23 cellular contexts compared by ENCODE assay signal in genomic region chr2:216742411-216742810, GRCh38. TPM values are rescaled to one million over a fixed set of nuclear protein-coding genes. Genes with fewer than 3 reads are reported as not detected.
DNase-seq lines count a peak whose midpoint lies in the region; ATAC-seq, FAIRE-seq and TF ChIP-seq lines count a peak whose summit lies in the region.
"Had no signal": no experiment of that assay in that cellular context is flagged by ENCODE, and none has a peak within 500 bp of the region (broad histone marks: within the 10 kb centered on the region; RNA-seq: fewer than 3 reads in every experiment).

No MANE protein-coding gene starts in this region.

- H3K36me3 Mint-ChIP-seq in CD8-positive, alpha-beta memory T cell = no peaks in the 10 kb centered on the region
- H3K36me3 Mint-ChIP-seq: CD4-positive, CD25-positive, alpha-beta regulatory T cell had no signal

- no peak overlapping the region for H3K27ac Mint-ChIP-seq in CD8-positive, alpha-beta memory T cell
- H3K27ac Mint-ChIP-seq: activated CD8-positive, alpha-beta T cell treated with anti-CD3 and anti-CD28 coated beads, Interleukin-2, amount 10 ng/mL, durations not matched to agents 7 days and 5 days; CD4-positive, CD25-positive, alpha-beta regulatory T cell; stimulated activated naive CD8-positive, alpha-beta T cell treated with anti-CD3 and anti-CD28 coated beads, Interleukin-15, amount 100 ng/mL, for 72 hours had no signal

- no peak for FAIRE-seq in HepG2 (lab: Jason Lieb, UNC)
- FAIRE-seq: endothelial cell of umbilical vein had no signal

- no peak overlapping the region for H3K4me3 Mint-ChIP-seq in CD8-positive, alpha-beta memory T cell
- H3K4me3 Mint-ChIP-seq: activated CD8-positive, alpha-beta T cell treated with anti-CD3 and anti-CD28 coated beads, Interleukin-2, amount 10 ng/mL, durations not matched to agents 7 days and 5 days; CD4-positive, CD25-positive, alpha-beta regulatory T cell; stimulated activated naive CD8-positive, alpha-beta T cell treated with anti-CD3 and anti-CD28 coated beads, Interleukin-15, amount 100 ng/mL, for 72 hours had no signal

- DNase-seq in MV-4-11 (lab: John Stamatoyannopoulos, UW) (peak; percentile 90), fibroblast of gingiva (ENCODE audit: low read depth) (peak; percentile 54), HepG2 (ENCODE audit: low spot score) (no peak), gastrocnemius medialis (peak; percentile 43 to 71), NCI-H146 treated with DMSO at 0.1 percent for 48 hours (lab: John Stamatoyannopoulos, UW; ENCODE audit: unreplicated experiment) (no peak), NCI-H526 treated with DMSO at 0.1 percent for 48 hours (lab: John Stamatoyannopoulos, UW) (no peak)
- no peak for DNase-seq in CD8-positive, alpha-beta memory T cell
- DNase-seq: activated CD4-positive, CD25-positive, alpha-beta regulatory T cell; activated CD8-positive, alpha-beta T cell treated with anti-CD3 and anti-CD28 coated beads, Interleukin-2, amount 10 ng/mL, durations not matched to agents 7 days and 5 days; activated naive CD4-positive, alpha-beta T cell treated with anti-CD3 and anti-CD28 coated beads, Interleukin-2, amount 50 U/mL, for 16 hours; activated T-cell treated with anti-CD3 and anti-CD28 coated beads, Interleukin-2, amount 50 U/mL, for 48 hours; CD4-positive, CD25-positive, alpha-beta regulatory T cell; GF-D8; NCI-H187 treated with DMSO at 0.1 percent for 48 hours; NCI-H226; occipital lobe; stimulated activated naive CD8-positive, alpha-beta T cell treated with anti-CD3 and anti-CD28 coated beads, Interleukin-15, amount 100 ng/mL, for 72 hours; T-helper 9 cell had no signal

- H4K20me1 ChIP-seq in HepG2 (ENCODE audit: insufficient read depth, low read length) = no peaks in the 10 kb centered on the region

- BruUV-seq in HepG2 (replicated peaks; lab: Mats Ljungman, UMichigan) = no TSS peak

- in situ Hi-C loops in HepG2 (cut with HindIII; ENCODE audit: extremely low pct_ligation_motif_present, low pct_unique_long_range_greater_than_20kb) = no loop called here
- in situ Hi-C loops in gastrocnemius medialis (cut with MboI; ENCODE audit: low sequenced_read_pairs in 4 of 4) = no loop called here

- no peak for TF ChIP-seq POLR2A in HepG2 (IDR thresholded peaks at IDR 0.05; ENCODE audit: insufficient read depth in 1 of 2, low read depth in 2 of 2, low read length in 2 of 2)
- TF ChIP-seq POLR2A in gastrocnemius medialis (IDR thresholded peaks at IDR 0.05) = no peak

- WGBS in HepG2 (ENCODE audit: low lambda C conversion rate) = 22% methylated on average over 3 of the region's 3 CpGs

- H3K9ac ChIP-seq in HepG2 (ENCODE audit: insufficient read depth, low read depth, low read length) = no peak overlapping the region

- no peaks in the 10 kb centered on the region for H3K9me3 Mint-ChIP-seq in CD8-positive, alpha-beta memory T cell
- H3K9me3 Mint-ChIP-seq: stimulated activated naive CD8-positive, alpha-beta T cell treated with anti-CD3 and anti-CD28 coated beads, Interleukin-15, amount 100 ng/mL, for 72 hours had no signal

- TF ChIP-seq CTCF in HepG2 (CRISPR knock-in tag; IDR thresholded peaks at IDR 0.05) (no peak), gastrocnemius medialis (IDR thresholded peaks at IDR 0.05 in 4 of 5, conservative IDR thresholded peaks at IDR 0.05 in 1 of 5) (no peak)

- H3K4me1 ChIP-seq in HepG2 (ENCODE audit: insufficient read depth, low read length) (peaks cover 21% of the 10 kb centered on the region), gastrocnemius medialis (peaks cover 6 to 22% of the 10 kb centered on the region in 2 donors)
- no peaks in the 10 kb centered on the region for H3K4me1 ChIP-seq in CD8-positive, alpha-beta memory T cell (ENCODE audit: insufficient read depth, low read length)

- H3K27me3 Mint-ChIP-seq in CD8-positive, alpha-beta memory T cell = peaks cover 10 to 37% of the 10 kb centered on the region in 2 donors

- H3K4me3 ChIP-seq in HepG2 (replicated peaks in 1 of 3; ENCODE audit: insufficient read depth in 1 of 3, low read depth in 2 of 3, low read length in 3 of 3) (no peak overlapping the region), gastrocnemius medialis (no peak overlapping the region)
- H3K4me3 ChIP-seq in CD8-positive, alpha-beta memory T cell (ENCODE audit: low read length) = no peak overlapping the region
- H3K4me3 ChIP-seq: Peyer's patch, SK-N-MC, skin epidermis had no signal

- no peaks in the 10 kb centered on the region for H3K4me1 Mint-ChIP-seq in CD8-positive, alpha-beta memory T cell
- H3K4me1 Mint-ChIP-seq: CD4-positive, CD25-positive, alpha-beta regulatory T cell; stimulated activated naive CD8-positive, alpha-beta T cell treated with anti-CD3 and anti-CD28 coated beads, Interleukin-15, amount 100 ng/mL, for 72 hours had no signal

- no peak for TF ChIP-seq RAD21 in HepG2 (CRISPR knock-in tag; IDR thresholded peaks at IDR 0.05)

- POLR2A ChIA-PET in HepG2 (lab: Yijun Ruan, JAX) = no interaction called here
- POLR2A ChIA-PET in CD8-positive, alpha-beta memory T cell (lab: Charles Lee) = no interaction called here

- no peaks in the 10 kb centered on the region for H3K9me3 ChIP-seq in HepG2 (ENCODE audit: low read length)
- no peaks in the 10 kb centered on the region for H3K9me3 ChIP-seq in gastrocnemius medialis
- H3K9me3 ChIP-seq in CD8-positive, alpha-beta memory T cell (ENCODE audit: low read length) = no peaks in the 10 kb centered on the region
- H3K9me3 ChIP-seq: Peyer's patch had no signal

- no peaks in the 10 kb centered on the region for H3K79me2 ChIP-seq in HepG2 (ENCODE audit: insufficient read depth, low read length)

- no peak overlapping the region for H2AFZ ChIP-seq in HepG2 (ENCODE audit: low read length)

- H3K27ac ChIP-seq in HepG2 (ENCODE audit: extremely low read length, insufficient read depth, low read length) = no peak overlapping the region
- peak overlapping the region in 2 of 4 donors; percentile 56 to 57 for H3K27ac ChIP-seq in gastrocnemius medialis
- H3K27ac ChIP-seq in CD8-positive, alpha-beta memory T cell (ENCODE audit: low read depth, low read length) = no peak overlapping the region
- H3K27ac ChIP-seq: Peyer's patch, SK-N-MC, skin epidermis had no signal

- TF ChIP-seq EP300 in HepG2 (IDR thresholded peaks at IDR 0.05; ENCODE audit: low read depth in 2 of 2, low read length in 2 of 2) (no peak), HepG2 (CRISPR knock-in tag; IDR thresholded peaks at IDR 0.05; ENCODE audit: borderline replicate concordance) (no peak)

- H3K27me3 ChIP-seq in HepG2 (ENCODE audit: control insufficient read depth in 1 of 2, insufficient read depth in 2 of 2, low read length in 2 of 2) = no peaks in the 10 kb centered on the region
- H3K27me3 ChIP-seq in gastrocnemius medialis = no peaks in the 10 kb centered on the region
- H3K27me3 ChIP-seq in CD8-positive, alpha-beta memory T cell (ENCODE audit: insufficient read depth, low read length, poor library complexity, severe bottlenecking) = no peaks in the 10 kb centered on the region
- H3K27me3 ChIP-seq: Peyer's patch had no signal

- intact Hi-C loops in HepG2 (cut with micrococcal nuclease; ENCODE audit: unreplicated experiment) = no loop called here
- intact Hi-C loops in gastrocnemius medialis (cut with DNase I; ENCODE audit: low total_unique reads) = no loop called here

- H3K36me3 ChIP-seq in HepG2 (replicated peaks in 1 of 2; ENCODE audit: control insufficient read depth in 1 of 2, insufficient read depth in 2 of 2, low read length in 2 of 2) (no peaks in the 10 kb centered on the region), gastrocnemius medialis (no peaks in the 10 kb centered on the region)
- H3K36me3 ChIP-seq in CD8-positive, alpha-beta memory T cell (ENCODE audit: insufficient read depth, low read length) = no peaks in the 10 kb centered on the region
- H3K36me3 ChIP-seq: Peyer's patch had no signal

- ATAC-seq in HepG2 (no peak), gastrocnemius medialis (peak; percentile 68 to 70), HG02885 (IDR thresholded peaks at IDR 0.05; ENCODE audit: poor library complexity, unreplicated experiment) (no peak)
- ATAC-seq: activated CD8-positive, alpha-beta T cell treated with anti-CD3 and anti-CD28 coated beads, Interleukin-2, amount 10 ng/mL, durations not matched to agents 7 days and 5 days; stimulated activated naive CD8-positive, alpha-beta T cell treated with anti-CD3 and anti-CD28 coated beads, Interleukin-15, amount 100 ng/mL, for 72 hours had no signal

- CTCF ChIA-PET in HepG2 (lab: Yijun Ruan, JAX; ENCODE audit: low intra/inter-chr PET ratio, low total read pairs) = no interaction called here
- CTCF ChIA-PET in CD8-positive, alpha-beta memory T cell (lab: Charles Lee) = no interaction called here

- no peak overlapping the region for H3K4me2 ChIP-seq in HepG2 (ENCODE audit: low read depth, low read length)

TF ChIP-seq in HepG2, 621 proteins besides CTCF, POLR2A, EP300 and RAD21:
- TF ChIP-seq CEBPB (IDR thresholded peaks at IDR 0.05; ENCODE audit: borderline replicate concordance, low read depth, low read length) = peak; percentile 44; the same call in 1 of the 2 replicates
- no peak for TF ChIP-seq MAFG (CRISPR knock-in tag; IDR thresholded peaks at IDR 0.05)

RNA-seq across cellular contexts. Expression of gene IGFBP5, which starts 47.1 kb away (rescaled TPM):
- total RNA-seq in HepG2 (2016; rRNA removed; fragmentation: Illumina TruSeq; extraction: Trizol) (not detected in 2 replicates), gastrocnemius medialis (100 to 1,000 TPM in 3 of 4 donors, 10 to 100 TPM in 1; 99.5 to 550 (median 279) TPM)
- not detected in 2 replicates for total RNA-seq in HepG2 (2016; cell fraction: cytosol; rRNA removed; fragmentation: Illumina TruSeq; extraction: Trizol; ENCODE audit: low read depth)
- 0.02 TPM in 1 of 2 replicates, not detected in the other for total RNA-seq in HepG2 (2016; cell fraction: insoluble cytoplasmic fraction; rRNA removed; fragmentation: Illumina TruSeq; extraction: Trizol)
- not detected in 2 replicates for total RNA-seq in HepG2 (2016; cell fraction: membrane; rRNA removed; fragmentation: Illumina TruSeq; extraction: Trizol)
- not detected in 2 replicates for total RNA-seq in HepG2 (2016; cell fraction: nucleus; rRNA removed; fragmentation: Illumina TruSeq; extraction: Trizol)
- polyA plus RNA-seq in HepG2 (2011; rRNA removed) = 0.07 and 0.15 TPM in 2 replicates
- polyA plus RNA-seq in HepG2 (2011; cell fraction: cytosol; rRNA removed) = 0.05 TPM in 2 replicates
- polyA plus RNA-seq in HepG2 (2011; cell fraction: nucleus; rRNA removed) = 0.03 and 0.14 TPM in 2 replicates
- polyA plus RNA-seq in HepG2 (2012) = 0.11 TPM in 1 of 2 replicates, not detected in the other
- not detected in 2 replicates for polyA plus RNA-seq in HepG2 (2016; cell fraction: cytosol; fragmentation: Illumina TruSeq; extraction: Trizol; ENCODE audit: low read depth)
- polyA plus RNA-seq in HepG2 (2016; cell fraction: insoluble cytoplasmic fraction; fragmentation: Illumina TruSeq; extraction: Trizol; ENCODE audit: low read depth) = not detected in 2 replicates
- polyA plus RNA-seq in HepG2 (2016; cell fraction: membrane; fragmentation: Illumina TruSeq; extraction: Trizol; ENCODE audit: low read depth) = not detected in 2 replicates
- polyA plus RNA-seq in HepG2 (2016; cell fraction: nucleus; fragmentation: Illumina TruSeq; extraction: Trizol; ENCODE audit: insufficient read depth, low read depth) = not detected in 2 replicates
- 0.02 TPM in 1 of 2 replicates, not detected in the other for polyA minus RNA-seq in HepG2 (2011; rRNA and poly(A)+ RNA removed; ENCODE audit: low replicate concordance)
- not detected in 2 replicates for polyA minus RNA-seq in HepG2 (2011; cell fraction: cytosol; rRNA and poly(A)+ RNA removed)
- polyA minus RNA-seq in HepG2 (2011; cell fraction: nucleus; rRNA and poly(A)+ RNA removed) = under 0.01 TPM in 1 of 2 replicates, not detected in the other
- total RNA-seq in CD8-positive, alpha-beta memory T cell = not detected
- polyA plus RNA-seq in CD8-positive, alpha-beta memory T cell = not detected
- total RNA-seq: endothelial cell of umbilical vein had no signal
- polyA plus RNA-seq: CD4-positive, CD25-positive, alpha-beta regulatory T cell had no signal

Comparison
In these comparisons a context has a peak if more than half of its experiments do, and no peak if none do; other contexts are left out.
1. DNase-seq: peak in MV-4-11 (single experiment), fibroblast of gingiva (single experiment) and gastrocnemius medialis (2 of 2); none in HepG2 (single experiment), NCI-H146 treated with DMSO at 0.1 percent for 48 hours (single experiment), NCI-H526 treated with DMSO at 0.1 percent for 48 hours (single experiment) and CD8-positive, alpha-beta memory T cell (0 of 5).
2. ATAC-seq: peak in gastrocnemius medialis (2 of 2); none in HepG2 (single experiment) and HG02885 (single experiment).
3. RNA of gene IGFBP5, which starts 47.1 kb away (total RNA-seq): 99.5 to 550 TPM in gastrocnemius medialis; 0.02 TPM in HepG2 and not detected in CD8-positive, alpha-beta memory T cell; every median in the first group is over 10 times any median in the second.